Comparison of ENCODE assay signal across 7 cellular contexts in genomic region chr11:37946155-37946766, GRCh38.
DNase-seq lines count a peak whose midpoint lies in the region; FAIRE-seq and TF ChIP-seq lines count a peak whose summit lies in the region.

No MANE protein-coding gene starts in this region.

- DNase-seq in H54 (ENCODE audit: insufficient read length, low spot score), result no peak
- DNase-seq in NCI-H146 treated with DMSO at 0.1 percent for 48 hours (lab: John Stamatoyannopoulos, UW; ENCODE audit: unreplicated experiment), result peak; percentile 5
- DNase-seq in astrocyte of the spinal cord (ENCODE audit: low read depth, low spot score), result peak; percentile 50
- peak; percentile 9 for DNase-seq in medulla oblongata (ENCODE audit: extremely low spot score)
- no peak for DNase-seq in hepatic stellate cell (ENCODE audit: low spot score)
- DNase-seq in cortex of kidney (lab: John Stamatoyannopoulos, UW), result no peak

- no peak for TF ChIP-seq POLR2A in H54 (IDR thresholded peaks at IDR 0.05; ENCODE audit: low read depth, low read length)

- TF ChIP-seq CTCF in GM12873 (IDR thresholded peaks at IDR 0.05; ENCODE audit: insufficient read depth, low read depth, low read length, missing control alignments), result peak; percentile 68
- peak; percentile 72 for TF ChIP-seq CTCF in astrocyte of the spinal cord (IDR thresholded peaks at IDR 0.05; ENCODE audit: low read depth, low read length)

- H3K4me3 ChIP-seq in astrocyte of the spinal cord (ENCODE audit: low read depth, low read length), result no peak overlapping the region

- peak; percentile 82 for FAIRE-seq in H54 (lab: Jason Lieb, UNC)

- in situ Hi-C loops in astrocyte of the spinal cord (cut with HindIII; ENCODE audit: low sequenced_read_pairs), result no loop called here

Comparison
In these comparisons a context has a peak if more than half of its experiments do, and no peak if none do; other contexts are left out.
1. DNase-seq: peak in NCI-H146 treated with DMSO at 0.1 percent for 48 hours (single experiment), astrocyte of the spinal cord (single experiment) and medulla oblongata (single experiment); none in H54 (single experiment), hepatic stellate cell (single experiment) and cortex of kidney (single experiment).